In genomic region chr10:12510566-12510965, GRCh38 we compare ENCODE assay signal across 18 cellular contexts.
DNase-seq lines count a peak whose midpoint lies in the region; ATAC-seq, FAIRE-seq and TF ChIP-seq lines count a peak whose summit lies in the region.
"Had no signal": no experiment of that assay in that cellular context is flagged by ENCODE, and none has a peak within 500 bp of the region (broad histone marks: within the 10 kb centered on the region; RNA-seq: fewer than 3 reads in every experiment).

No MANE protein-coding gene starts in this region.

- TF ChIP-seq POLR2A in H54 (IDR thresholded peaks at IDR 0.05; ENCODE audit: low read depth, low read length): no peak

- peak; percentile 58 for FAIRE-seq in RCC 7860 (lab: Jason Lieb, UNC)
- FAIRE-seq in H54 (lab: Jason Lieb, UNC): no peak

- ATAC-seq in activated naive CD8-positive, alpha-beta T cell treated with anti-CD3 and anti-CD28 coated beads, Interleukin-2, amount 50 U/mL, for 24 hours: no peak
- ATAC-seq: effector memory CD8-positive, alpha-beta T cell; foreskin keratinocyte had no signal

- H3K27me3 ChIP-seq in dorsolateral prefrontal cortex: no peaks in the 10 kb centered on the region
- H3K27me3 ChIP-seq: ascending aorta, foreskin keratinocyte had no signal

- intact Hi-C loops in dorsolateral prefrontal cortex (cut with DNase I): no loop called here

- TF ChIP-seq CTCF in dorsolateral prefrontal cortex (IDR thresholded peaks at IDR 0.05 in 54 of 56, conservative IDR thresholded peaks at IDR 0.05 in 2 of 56; ENCODE audit: low read depth in 1 of 56, partially characterized antibody in 56 of 56) (no peak), nephron progenitor cell (IDR thresholded peaks at IDR 0.05) (no peak)

- H3K27me3 Mint-ChIP-seq in nephron progenitor cell (ENCODE audit: low read depth, poor library complexity): peaks cover 6% of the 10 kb centered on the region
- H3K27me3 Mint-ChIP-seq in activated naive CD8-positive, alpha-beta T cell treated with anti-CD3 and anti-CD28 coated beads, Interleukin-2, amount 50 U/mL, for 24 hours: no peaks in the 10 kb centered on the region
- H3K27me3 Mint-ChIP-seq: effector memory CD8-positive, alpha-beta T cell had no signal

- peak overlapping the region; percentile 71 for H3K27ac Mint-ChIP-seq in nephron progenitor cell
- no peak overlapping the region for H3K27ac Mint-ChIP-seq in activated naive CD8-positive, alpha-beta T cell treated with anti-CD3 and anti-CD28 coated beads, Interleukin-2, amount 50 U/mL, for 24 hours

- no peak overlapping the region for H3K4me3 Mint-ChIP-seq in nephron progenitor cell
- no peak overlapping the region for H3K4me3 Mint-ChIP-seq in activated naive CD8-positive, alpha-beta T cell treated with anti-CD3 and anti-CD28 coated beads, Interleukin-2, amount 50 U/mL, for 24 hours
- H3K4me3 Mint-ChIP-seq: activated T-cell treated with anti-CD3 and anti-CD28 coated beads, Interleukin-2, amount 50 U/mL, for 4 hours had no signal

- peaks cover 8% of the 10 kb centered on the region for H3K36me3 Mint-ChIP-seq in nephron progenitor cell (ENCODE audit: low read depth)
- peaks cover 2% of the 10 kb centered on the region for H3K36me3 Mint-ChIP-seq in activated naive CD8-positive, alpha-beta T cell treated with anti-CD3 and anti-CD28 coated beads, Interleukin-2, amount 50 U/mL, for 24 hours (ENCODE audit: low read depth)

- peak overlapping the region in 33 of 59 donors; percentile 1 to 75 (median 56) for H3K27ac ChIP-seq in dorsolateral prefrontal cortex
- H3K27ac ChIP-seq: ascending aorta, foreskin keratinocyte, thoracic aorta had no signal

- peak overlapping the region in 31 of 59 donors; percentile 2 to 39 (median 19) for H3K4me3 ChIP-seq in dorsolateral prefrontal cortex
- H3K4me3 ChIP-seq: ascending aorta, smooth muscle cell, thoracic aorta had no signal

- DNase-seq in A172 (ENCODE audit: low spot score): peak; percentile 48
- peak; percentile 64 for DNase-seq in RCC 7860 (ENCODE audit: low spot score)
- peak in 2 of 10 donors; percentile 19 to 33 for DNase-seq in dorsolateral prefrontal cortex
- no peak for DNase-seq in nephron progenitor cell
- no peak for DNase-seq in COLO668 (lab: John Stamatoyannopoulos, UW; ENCODE audit: unreplicated experiment)
- DNase-seq in activated naive CD8-positive, alpha-beta T cell treated with anti-CD3 and anti-CD28 coated beads, Interleukin-2, amount 50 U/mL, for 24 hours: no peak
- DNase-seq in H54 (ENCODE audit: insufficient read length, low spot score): no peak
- DNase-seq in OCI-M1 (lab: John Stamatoyannopoulos, UW): no peak
- DNase-seq: activated CD4-positive, CD25-positive, alpha-beta regulatory T cell treated with anti-CD3 and anti-CD28 coated beads, Interleukin-2, amount 50 U/mL, for 72 hours; activated T-cell treated with anti-CD3 and anti-CD28 coated beads, Interleukin-2, amount 50 U/mL, for 4 hours; effector memory CD8-positive, alpha-beta T cell; foreskin keratinocyte; IMR-90; NCI-H1105 treated with DMSO at 0.1 percent for 48 hours; NCI-H446 had no signal

- peaks cover 11% of the 10 kb centered on the region for H3K9me3 Mint-ChIP-seq in nephron progenitor cell
- no peaks in the 10 kb centered on the region for H3K9me3 Mint-ChIP-seq in activated naive CD8-positive, alpha-beta T cell treated with anti-CD3 and anti-CD28 coated beads, Interleukin-2, amount 50 U/mL, for 24 hours
- H3K9me3 Mint-ChIP-seq: activated T-cell treated with anti-CD3 and anti-CD28 coated beads, Interleukin-2, amount 50 U/mL, for 4 hours; effector memory CD8-positive, alpha-beta T cell had no signal

- H3K4me1 Mint-ChIP-seq in nephron progenitor cell: peaks cover 26% of the 10 kb centered on the region
- H3K4me1 Mint-ChIP-seq in activated naive CD8-positive, alpha-beta T cell treated with anti-CD3 and anti-CD28 coated beads, Interleukin-2, amount 50 U/mL, for 24 hours: peaks cover 46% of the 10 kb centered on the region

Comparison
In these comparisons a context has a peak if more than half of its experiments do, and no peak if none do; other contexts are left out.
1. DNase-seq: peak in A172 (single experiment) and RCC 7860 (single experiment); none in nephron progenitor cell (single experiment), COLO668 (single experiment), activated naive CD8-positive, alpha-beta T cell treated with anti-CD3 and anti-CD28 coated beads, Interleukin-2, amount 50 U/mL, for 24 hours (single experiment), H54 (single experiment) and OCI-M1 (single experiment).